In genomic region chrX:149881081-149881711, GRCh38 we compare ENCODE assay signal across 15 cellular contexts. TPM values are rescaled to one million over a fixed set of nuclear protein-coding genes. Genes with fewer than 3 reads are reported as not detected.
DNase-seq lines count a peak whose midpoint lies in the region; ATAC-seq and TF ChIP-seq lines count a peak whose summit lies in the region.
"Had no signal": no experiment of that assay in that cellular context is flagged by ENCODE, and none has a peak within 500 bp of the region (broad histone marks: within the 10 kb centered on the region; RNA-seq: fewer than 3 reads in every experiment).

Gene MAGEA8, plus strand, starts transcription at chrX:149881183. Its CDS starts 3,090 bp downstream, at chrX:149884273.

- H3K4me1 Mint-ChIP-seq in activated CD8-positive, alpha-beta T cell treated with anti-CD3 and anti-CD28 coated beads for 36 hours (ENCODE audit: low read depth): no peaks in the 10 kb centered on the region
- H3K4me1 Mint-ChIP-seq in activated CD8-positive, alpha-beta T cell treated with anti-CD3 and anti-CD28 coated beads, Interleukin-2, amount 10 ng/mL, durations not matched to agents 7 days and 5 days (ENCODE audit: low read depth): peaks cover 15% of the 10 kb centered on the region
- peaks cover 13% of the 10 kb centered on the region for H3K4me1 Mint-ChIP-seq in activated CD4-positive, alpha-beta memory T cell treated with anti-CD3 and anti-CD28 coated beads, Interleukin-2, amount 10 ng/mL, durations not matched to agents 7 days and 5 days

- POLR2A ChIA-PET in activated CD8-positive, alpha-beta T cell treated with anti-CD3 and anti-CD28 coated beads for 36 hours (lab: Charles Lee): no interaction called here
- POLR2A ChIA-PET in activated CD8-positive, alpha-beta T cell treated with anti-CD3 and anti-CD28 coated beads, Interleukin-2, amount 10 ng/mL, durations not matched to agents 7 days and 5 days (lab: Charles Lee): no interaction called here
- POLR2A ChIA-PET in activated CD4-positive, alpha-beta memory T cell treated with anti-CD3 and anti-CD28 coated beads, Interleukin-2, amount 10 ng/mL, durations not matched to agents 7 days and 5 days (lab: Charles Lee): no interaction called here

- peak; percentile 39 for ATAC-seq in activated CD8-positive, alpha-beta T cell treated with anti-CD3 and anti-CD28 coated beads for 36 hours
- ATAC-seq in activated CD8-positive, alpha-beta T cell treated with anti-CD3 and anti-CD28 coated beads, Interleukin-2, amount 10 ng/mL, durations not matched to agents 7 days and 5 days: no peak

- H3K4me3 ChIP-seq in H7 (ENCODE audit: insufficient read depth, low read depth, low read length) (no peak within 1 kb of the TSS), smooth muscle cell (no peak within 1 kb of the TSS)
- H3K4me3 ChIP-seq: esophagus squamous epithelium had no signal

- no peak within 1 kb of the TSS for H3K27ac Mint-ChIP-seq in activated CD8-positive, alpha-beta T cell treated with anti-CD3 and anti-CD28 coated beads for 36 hours
- H3K27ac Mint-ChIP-seq in activated CD8-positive, alpha-beta T cell treated with anti-CD3 and anti-CD28 coated beads, Interleukin-2, amount 10 ng/mL, durations not matched to agents 7 days and 5 days: no peak within 1 kb of the TSS
- no peak within 1 kb of the TSS for H3K27ac Mint-ChIP-seq in activated CD4-positive, alpha-beta memory T cell treated with anti-CD3 and anti-CD28 coated beads, Interleukin-2, amount 10 ng/mL, durations not matched to agents 7 days and 5 days

- DNase-seq in activated CD8-positive, alpha-beta T cell treated with anti-CD3 and anti-CD28 coated beads for 36 hours: peak; percentile 7
- no peak for DNase-seq in activated CD8-positive, alpha-beta T cell treated with anti-CD3 and anti-CD28 coated beads, Interleukin-2, amount 10 ng/mL, durations not matched to agents 7 days and 5 days
- peak; percentile 82 for DNase-seq in H7
- peak; percentile 17 for DNase-seq in activated CD4-positive, alpha-beta memory T cell treated with anti-CD3 and anti-CD28 coated beads, Interleukin-2, amount 10 ng/mL, durations not matched to agents 7 days and 5 days
- no peak for DNase-seq in smooth muscle cell (lab: John Stamatoyannopoulos, UW; ENCODE audit: unreplicated experiment)
- no peak for DNase-seq in anterior cingulate cortex (lab: John Stamatoyannopoulos, UW)
- no peak for DNase-seq in NCI-H2227 (lab: John Stamatoyannopoulos, UW; ENCODE audit: unreplicated experiment)
- DNase-seq in activated naive CD4-positive, alpha-beta T cell treated with anti-CD3 and anti-CD28 coated beads, Interleukin-2, amount 50 U/mL, for 16 hours: no peak
- DNase-seq: activated naive CD4-positive, alpha-beta T cell; cerebellar nuclear complex; esophagus squamous epithelium; GOT3; NCI-H187 treated with DMSO at 0.1 percent for 48 hours had no signal

- H3K27me3 ChIP-seq in H7 (ENCODE audit: control insufficient read depth, insufficient read depth, low read length) (no peaks in the 10 kb centered on the region), smooth muscle cell (ENCODE audit: low read depth) (no peaks in the 10 kb centered on the region)
- H3K27me3 ChIP-seq: esophagus squamous epithelium had no signal

- peaks cover 4% of the 10 kb centered on the region for H3K27me3 Mint-ChIP-seq in activated CD8-positive, alpha-beta T cell treated with anti-CD3 and anti-CD28 coated beads for 36 hours
- H3K27me3 Mint-ChIP-seq in activated CD8-positive, alpha-beta T cell treated with anti-CD3 and anti-CD28 coated beads, Interleukin-2, amount 10 ng/mL, durations not matched to agents 7 days and 5 days (ENCODE audit: low read depth): peaks cover 12% of the 10 kb centered on the region
- H3K27me3 Mint-ChIP-seq in activated CD4-positive, alpha-beta memory T cell treated with anti-CD3 and anti-CD28 coated beads, Interleukin-2, amount 10 ng/mL, durations not matched to agents 7 days and 5 days: peaks cover 10% of the 10 kb centered on the region

- TF ChIP-seq CTCF in activated CD8-positive, alpha-beta T cell treated with anti-CD3 and anti-CD28 coated beads for 36 hours (IDR thresholded peaks at IDR 0.05): peak; percentile 18
- peak; percentile 18 for TF ChIP-seq CTCF in smooth muscle cell (IDR thresholded peaks at IDR 0.05; ENCODE audit: borderline replicate concordance, insufficient read depth, poor library complexity, severe bottlenecking)

- H3K27ac ChIP-seq in smooth muscle cell (ENCODE audit: low read depth): no peak within 1 kb of the TSS
- H3K27ac ChIP-seq: esophagus squamous epithelium had no signal

- no peaks in the 10 kb centered on the region for H3K36me3 Mint-ChIP-seq in activated CD8-positive, alpha-beta T cell treated with anti-CD3 and anti-CD28 coated beads for 36 hours (ENCODE audit: low read depth)
- no peaks in the 10 kb centered on the region for H3K36me3 Mint-ChIP-seq in activated CD8-positive, alpha-beta T cell treated with anti-CD3 and anti-CD28 coated beads, Interleukin-2, amount 10 ng/mL, durations not matched to agents 7 days and 5 days (ENCODE audit: low read depth)
- H3K36me3 Mint-ChIP-seq in activated CD4-positive, alpha-beta memory T cell treated with anti-CD3 and anti-CD28 coated beads, Interleukin-2, amount 10 ng/mL, durations not matched to agents 7 days and 5 days (ENCODE audit: low read depth): no peaks in the 10 kb centered on the region

- no peak within 1 kb of the TSS for H2AFZ ChIP-seq in smooth muscle cell (ENCODE audit: low read depth)

- H3K4me2 ChIP-seq in smooth muscle cell: no peak within 1 kb of the TSS

- no peak within 1 kb of the TSS for H3K9ac ChIP-seq in smooth muscle cell (ENCODE audit: low read depth)

- peaks cover 2% of the 10 kb centered on the region for H3K9me3 ChIP-seq in smooth muscle cell (replicated peaks; ENCODE audit: low read depth)
- H3K9me3 ChIP-seq: esophagus squamous epithelium had no signal

- H3F3A ChIP-seq in smooth muscle cell (ENCODE audit: low read depth): no peaks in the 10 kb centered on the region

- H3K36me3 ChIP-seq in H7 (replicated peaks; ENCODE audit: control insufficient read depth, insufficient read depth, low read length): no peaks in the 10 kb centered on the region
- H3K36me3 ChIP-seq in smooth muscle cell (ENCODE audit: low read depth): no peaks in the 10 kb centered on the region
- H3K36me3 ChIP-seq: esophagus squamous epithelium had no signal

- no peaks in the 10 kb centered on the region for H4K20me1 ChIP-seq in smooth muscle cell (ENCODE audit: low read depth)

- CTCF ChIA-PET in activated CD8-positive, alpha-beta T cell treated with anti-CD3 and anti-CD28 coated beads for 36 hours (lab: Charles Lee): no interaction called here
- CTCF ChIA-PET in activated CD8-positive, alpha-beta T cell treated with anti-CD3 and anti-CD28 coated beads, Interleukin-2, amount 10 ng/mL, durations not matched to agents 7 days and 5 days (lab: Charles Lee): no interaction called here
- CTCF ChIA-PET in activated CD4-positive, alpha-beta memory T cell treated with anti-CD3 and anti-CD28 coated beads, Interleukin-2, amount 10 ng/mL, durations not matched to agents 7 days and 5 days (lab: Charles Lee): interaction anchor here (1.1 kb wide), 1 partner anchor 506 kb away, joined by 3 read pairs; no protein-coding TSS in a partner anchor

- H3K79me2 ChIP-seq in smooth muscle cell (ENCODE audit: low read depth): no peaks in the 10 kb centered on the region

- H3K4me1 ChIP-seq in smooth muscle cell (ENCODE audit: low read depth): no peaks in the 10 kb centered on the region
- H3K4me1 ChIP-seq: esophagus squamous epithelium had no signal

- H3K4me3 Mint-ChIP-seq in activated CD8-positive, alpha-beta T cell treated with anti-CD3 and anti-CD28 coated beads for 36 hours: no peak within 1 kb of the TSS
- no peak within 1 kb of the TSS for H3K4me3 Mint-ChIP-seq in activated CD8-positive, alpha-beta T cell treated with anti-CD3 and anti-CD28 coated beads, Interleukin-2, amount 10 ng/mL, durations not matched to agents 7 days and 5 days
- H3K4me3 Mint-ChIP-seq in activated CD4-positive, alpha-beta memory T cell treated with anti-CD3 and anti-CD28 coated beads, Interleukin-2, amount 10 ng/mL, durations not matched to agents 7 days and 5 days: no peak within 1 kb of the TSS

- intact Hi-C loops in activated CD8-positive, alpha-beta T cell treated with anti-CD3 and anti-CD28 coated beads for 36 hours (cut with micrococcal nuclease): no loop called here

- WGBS in smooth muscle cell (ENCODE audit: low lambda C conversion rate): 93% methylated on average over 20 of the region's 33 CpGs

- no peaks in the 10 kb centered on the region for H3K9me3 Mint-ChIP-seq in activated CD8-positive, alpha-beta T cell treated with anti-CD3 and anti-CD28 coated beads for 36 hours
- no peaks in the 10 kb centered on the region for H3K9me3 Mint-ChIP-seq in activated CD8-positive, alpha-beta T cell treated with anti-CD3 and anti-CD28 coated beads, Interleukin-2, amount 10 ng/mL, durations not matched to agents 7 days and 5 days (ENCODE audit: insufficient read depth)
- no peaks in the 10 kb centered on the region for H3K9me3 Mint-ChIP-seq in activated CD4-positive, alpha-beta memory T cell treated with anti-CD3 and anti-CD28 coated beads, Interleukin-2, amount 10 ng/mL, durations not matched to agents 7 days and 5 days

RNA-seq across cellular contexts. Expression of gene MAGEA8, which starts in this region (rescaled TPM):
- total RNA-seq in activated CD8-positive, alpha-beta T cell treated with anti-CD3 and anti-CD28 coated beads for 36 hours: not detected
- not detected for total RNA-seq in activated CD8-positive, alpha-beta T cell treated with anti-CD3 and anti-CD28 coated beads, Interleukin-2, amount 10 ng/mL, durations not matched to agents 7 days and 5 days
- total RNA-seq in H7 (2014; rRNA removed; shearing (Covaris generic)): not detected in 2 replicates
- not detected for total RNA-seq in activated CD4-positive, alpha-beta memory T cell treated with anti-CD3 and anti-CD28 coated beads, Interleukin-2, amount 10 ng/mL, durations not matched to agents 7 days and 5 days
- total RNA-seq in smooth muscle cell: not detected in 2 replicates
- not detected in 2 replicates for polyA plus RNA-seq in smooth muscle cell
- total RNA-seq: esophagus squamous epithelium, mononuclear cell, renal cortical epithelial cell had no signal

Comparison
In these comparisons a context has a peak if more than half of its experiments do, and no peak if none do; other contexts are left out.
1. Peak in DNase-seq and ATAC-seq in activated CD8-positive, alpha-beta T cell treated with anti-CD3 and anti-CD28 coated beads for 36 hours; RNA of the gene not detected or under 1 TPM.
2. Peak in DNase-seq in H7; RNA of the gene not detected or under 1 TPM.
3. Peak in DNase-seq in activated CD4-positive, alpha-beta memory T cell treated with anti-CD3 and anti-CD28 coated beads, Interleukin-2, amount 10 ng/mL, durations not matched to agents 7 days and 5 days; RNA of the gene not detected or under 1 TPM.